10 cellular contexts compared by ENCODE assay signal in the genomic region with DNA sequence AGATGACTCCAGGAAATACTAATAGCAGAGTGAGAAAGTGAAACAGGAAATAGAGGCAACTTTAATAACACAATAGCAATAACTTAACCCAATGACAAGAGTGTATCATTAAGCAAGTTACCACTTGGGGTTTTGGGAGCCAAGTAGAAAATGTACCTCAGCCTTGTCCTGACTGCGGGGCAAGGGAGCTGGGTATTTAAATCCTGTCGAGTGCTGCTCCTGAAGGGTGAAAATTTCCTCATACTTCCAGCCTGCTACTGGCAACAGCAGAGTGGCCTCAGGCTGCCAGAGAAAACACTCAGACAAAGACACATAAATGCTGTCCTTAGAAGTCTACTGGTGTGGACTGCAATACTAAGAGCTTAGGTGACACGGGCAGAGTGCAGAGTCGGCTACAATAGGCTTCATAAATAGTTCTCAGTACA.
DNase-seq lines count a peak whose midpoint lies in the region; ATAC-seq and TF ChIP-seq lines count a peak whose summit lies in the region.
"Had no signal": no experiment of that assay in that cellular context is flagged by ENCODE, and none has a peak within 500 bp of the region (broad histone marks: within the 10 kb centered on the region; RNA-seq: fewer than 3 reads in every experiment).

No MANE protein-coding gene starts in this region.

- H3K4me3 ChIP-seq in CD4-positive, CD25-positive, alpha-beta regulatory T cell (ENCODE audit: low read depth, low read length): peak overlapping the region; percentile 43
- H3K4me3 ChIP-seq in KMS-11 (IDR thresholded peaks at IDR 0.05; ENCODE audit: insufficient read depth, low read depth, low read length): no peak overlapping the region
- no peak overlapping the region for H3K4me3 ChIP-seq in mesenchymal stem cell (ENCODE audit: insufficient read depth in 1 of 2, low read depth in 1 of 2, low read length in 2 of 2)
- H3K4me3 ChIP-seq in H7 (ENCODE audit: insufficient read depth, low read depth, low read length): no peak overlapping the region

- CTCF ChIA-PET in WTC11 (lab: Charles Lee): no interaction called here

- H3K4me1 Mint-ChIP-seq in CD4-positive, CD25-positive, alpha-beta regulatory T cell: peaks cover 6 to 29% (median 14%) of the 10 kb centered on the region in 4 donors
- peaks cover 17% of the 10 kb centered on the region for H3K4me1 Mint-ChIP-seq in WTC11

- H3K27me3 ChIP-seq in CD4-positive, CD25-positive, alpha-beta regulatory T cell (ENCODE audit: control insufficient read depth, insufficient read depth, low read length): no peaks in the 10 kb centered on the region
- H3K27me3 ChIP-seq in KMS-11 (ENCODE audit: insufficient read depth, low read depth) (no peaks in the 10 kb centered on the region), mesenchymal stem cell (ENCODE audit: control insufficient read depth in 1 of 2, insufficient read depth in 1 of 2, low read length in 2 of 2) (no peaks in the 10 kb centered on the region), H7 (ENCODE audit: control insufficient read depth, insufficient read depth, low read length) (no peaks in the 10 kb centered on the region)

- H2BK120ac ChIP-seq in mesenchymal stem cell (ENCODE audit: low read depth, low read length): no peak overlapping the region

- peaks cover 3% of the 10 kb centered on the region for H3K36me3 Mint-ChIP-seq in CD4-positive, CD25-positive, alpha-beta regulatory T cell
- no peaks in the 10 kb centered on the region for H3K36me3 Mint-ChIP-seq in WTC11

- no peaks in the 10 kb centered on the region for H4K20me1 ChIP-seq in KMS-11 (ENCODE audit: insufficient read depth)

- no peak overlapping the region for H2BK12ac ChIP-seq in mesenchymal stem cell (ENCODE audit: low read length in 2 of 2)

- TF ChIP-seq CTCF in KMS-11 (conservative IDR thresholded peaks at IDR 0.05; ENCODE audit: low read depth, low read length) (no peak), WTC11 (IDR thresholded peaks at IDR 0.05) (no peak)

- H2AFZ ChIP-seq in KMS-11 (ENCODE audit: low read depth) (peak overlapping the region; percentile 8; the same call in 1 of the 2 replicates), mesenchymal stem cell (ENCODE audit: low read depth, low read length) (no peak overlapping the region)

- H3K23ac ChIP-seq in mesenchymal stem cell (ENCODE audit: low read length in 2 of 2): no peak overlapping the region

- POLR2A ChIA-PET in WTC11 (lab: Charles Lee): no interaction called here

- H3K9me3 ChIP-seq in CD4-positive, CD25-positive, alpha-beta regulatory T cell (ENCODE audit: control insufficient read depth in 2 of 2, low read length in 2 of 2): no peaks in the 10 kb centered on the region
- H3K9me3 ChIP-seq in mesenchymal stem cell (ENCODE audit: control insufficient read depth, low read length): no peaks in the 10 kb centered on the region

- WGBS in mesenchymal stem cell: 100% methylated on average over 1 of the region's 4 CpGs

- H3K9me3 Mint-ChIP-seq in CD4-positive, CD25-positive, alpha-beta regulatory T cell: peaks cover 0 to 5% (median 0%) of the 10 kb centered on the region in 7 donors
- no peaks in the 10 kb centered on the region for H3K9me3 Mint-ChIP-seq in WTC11

- H3K4ac ChIP-seq in mesenchymal stem cell (ENCODE audit: low read depth in 1 of 2, low read length in 2 of 2): no peak overlapping the region

- H3K79me1 ChIP-seq in mesenchymal stem cell (replicated peaks; ENCODE audit: low read length, poor library complexity, severe bottlenecking): no peaks in the 10 kb centered on the region

- DNase-seq in CD4-positive, CD25-positive, alpha-beta regulatory T cell: no peak
- DNase-seq in WTC11 (ENCODE audit: low spot score) (no peak), mesenchymal stem cell (peak; percentile 6), H7 (no peak), GDM1 (lab: John Stamatoyannopoulos, UW) (no peak), OCI-M2 (lab: John Stamatoyannopoulos, UW; ENCODE audit: unreplicated experiment) (no peak)
- DNase-seq: NCI-H524 treated with DMSO at 0.1 percent for 48 hours; stimulated activated CD4-positive, alpha-beta T cell treated with anti-CD3 and anti-CD28 coated beads, Interleukin-15, amount 100 ng/mL, for 24 hours had no signal

- no peak overlapping the region for H2AK5ac ChIP-seq in mesenchymal stem cell (ENCODE audit: low read length, severe bottlenecking)

- no peak overlapping the region for H3K27ac ChIP-seq in CD4-positive, CD25-positive, alpha-beta regulatory T cell (ENCODE audit: insufficient read depth, low read length, poor library complexity, severe bottlenecking)
- no peak overlapping the region for H3K27ac ChIP-seq in KMS-11
- no peak overlapping the region for H3K27ac ChIP-seq in mesenchymal stem cell (ENCODE audit: low read length, poor library complexity, severe bottlenecking)

- no peaks in the 10 kb centered on the region for H3K36me3 ChIP-seq in CD4-positive, CD25-positive, alpha-beta regulatory T cell (ENCODE audit: control insufficient read depth, insufficient read depth, low read length)
- H3K36me3 ChIP-seq in KMS-11 (ENCODE audit: insufficient read depth) (no peaks in the 10 kb centered on the region), mesenchymal stem cell (ENCODE audit: control insufficient read depth in 1 of 2, insufficient read depth in 2 of 2, low read depth in 1 of 2, low read length in 2 of 2) (no peaks in the 10 kb centered on the region), H7 (replicated peaks; ENCODE audit: control insufficient read depth, insufficient read depth, low read length) (no peaks in the 10 kb centered on the region)

- no peak overlapping the region for H3K14ac ChIP-seq in mesenchymal stem cell (ENCODE audit: low read length in 2 of 2)

- H3K4me3 Mint-ChIP-seq in CD4-positive, CD25-positive, alpha-beta regulatory T cell: no peak overlapping the region
- H3K4me3 Mint-ChIP-seq in WTC11: no peak overlapping the region

- H4K8ac ChIP-seq in mesenchymal stem cell (ENCODE audit: low read length): peak overlapping the region; percentile 75

- H3K4me2 ChIP-seq in KMS-11 (no peak overlapping the region), mesenchymal stem cell (ENCODE audit: low read length, poor library complexity, severe bottlenecking) (no peak overlapping the region)

- peaks cover 4% of the 10 kb centered on the region for H3K27me3 Mint-ChIP-seq in CD4-positive, CD25-positive, alpha-beta regulatory T cell
- H3K27me3 Mint-ChIP-seq in WTC11 (ENCODE audit: low read depth): no peaks in the 10 kb centered on the region

- no peaks in the 10 kb centered on the region for H3K79me2 ChIP-seq in KMS-11 (ENCODE audit: insufficient read depth, low read depth)

- H3K18ac ChIP-seq in mesenchymal stem cell (ENCODE audit: low read depth in 1 of 2, low read length in 2 of 2): no peak overlapping the region

- H3K4me1 ChIP-seq in CD4-positive, CD25-positive, alpha-beta regulatory T cell (ENCODE audit: control insufficient read depth, insufficient read depth, low read length, poor library complexity, severe bottlenecking): peaks cover 4% of the 10 kb centered on the region
- no peaks in the 10 kb centered on the region for H3K4me1 ChIP-seq in KMS-11 (ENCODE audit: low read depth, poor library complexity, severe bottlenecking)
- peaks cover 1% of the 10 kb centered on the region for H3K4me1 ChIP-seq in mesenchymal stem cell (ENCODE audit: control insufficient read depth, insufficient read depth, low read depth, low read length)

- ATAC-seq in CD4-positive, CD25-positive, alpha-beta regulatory T cell (ENCODE audit: low read depth in 2 of 2): no peak
- peak; percentile 48 for ATAC-seq in WTC11
- no peak for ATAC-seq in HG03159 (IDR thresholded peaks at IDR 0.05; ENCODE audit: unreplicated experiment)

- H2BK5ac ChIP-seq in mesenchymal stem cell (ENCODE audit: low read depth, low read length, poor library complexity, severe bottlenecking): no peak overlapping the region

- H3K9ac ChIP-seq in KMS-11: no peak overlapping the region
- H3K9ac ChIP-seq in mesenchymal stem cell (ENCODE audit: low read length): no peak overlapping the region

- peak overlapping the region in 2 of 3 donors; percentile 47 to 52 for H3K27ac Mint-ChIP-seq in CD4-positive, CD25-positive, alpha-beta regulatory T cell
- no peak overlapping the region for H3K27ac Mint-ChIP-seq in WTC11

- H4K91ac ChIP-seq in mesenchymal stem cell (ENCODE audit: low read length): no peak overlapping the region

- H2BK15ac ChIP-seq in mesenchymal stem cell (ENCODE audit: low read depth, poor library complexity, severe bottlenecking): no peak overlapping the region

TF ChIP-seq in WTC11, 78 proteins besides CTCF, POLR2A, EP300 and RAD21 (continues in another document):
- TF ChIP-seq GRHL2 (CRISPR knock-in tag; IDR thresholded peaks at IDR 0.05; ENCODE audit: insufficient replicate concordance, severe bottlenecking): no peak
- TF ChIP-seq, protein P1, sequence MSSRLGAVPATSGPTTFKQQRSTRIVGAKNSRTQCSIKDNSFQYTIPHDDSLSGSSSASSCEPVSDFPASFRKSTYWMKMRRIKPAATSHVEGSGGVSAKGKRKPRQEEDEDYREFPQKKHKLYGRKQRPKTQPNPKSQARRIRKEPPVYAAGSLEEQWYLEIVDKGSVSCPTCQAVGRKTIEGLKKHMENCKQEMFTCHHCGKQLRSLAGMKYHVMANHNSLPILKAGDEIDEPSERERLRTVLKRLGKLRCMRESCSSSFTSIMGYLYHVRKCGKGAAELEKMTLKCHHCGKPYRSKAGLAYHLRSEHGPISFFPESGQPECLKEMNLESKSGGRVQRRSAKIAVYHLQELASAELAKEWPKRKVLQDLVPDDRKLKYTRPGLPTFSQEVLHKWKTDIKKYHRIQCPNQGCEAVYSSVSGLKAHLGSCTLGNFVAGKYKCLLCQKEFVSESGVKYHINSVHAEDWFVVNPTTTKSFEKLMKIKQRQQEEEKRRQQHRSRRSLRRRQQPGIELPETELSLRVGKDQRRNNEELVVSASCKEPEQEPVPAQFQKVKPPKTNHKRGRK (CRISPR knock-in tag; IDR thresholded peaks at IDR 0.05; ENCODE audit: borderline replicate concordance): no peak
